In the genomic region with DNA sequence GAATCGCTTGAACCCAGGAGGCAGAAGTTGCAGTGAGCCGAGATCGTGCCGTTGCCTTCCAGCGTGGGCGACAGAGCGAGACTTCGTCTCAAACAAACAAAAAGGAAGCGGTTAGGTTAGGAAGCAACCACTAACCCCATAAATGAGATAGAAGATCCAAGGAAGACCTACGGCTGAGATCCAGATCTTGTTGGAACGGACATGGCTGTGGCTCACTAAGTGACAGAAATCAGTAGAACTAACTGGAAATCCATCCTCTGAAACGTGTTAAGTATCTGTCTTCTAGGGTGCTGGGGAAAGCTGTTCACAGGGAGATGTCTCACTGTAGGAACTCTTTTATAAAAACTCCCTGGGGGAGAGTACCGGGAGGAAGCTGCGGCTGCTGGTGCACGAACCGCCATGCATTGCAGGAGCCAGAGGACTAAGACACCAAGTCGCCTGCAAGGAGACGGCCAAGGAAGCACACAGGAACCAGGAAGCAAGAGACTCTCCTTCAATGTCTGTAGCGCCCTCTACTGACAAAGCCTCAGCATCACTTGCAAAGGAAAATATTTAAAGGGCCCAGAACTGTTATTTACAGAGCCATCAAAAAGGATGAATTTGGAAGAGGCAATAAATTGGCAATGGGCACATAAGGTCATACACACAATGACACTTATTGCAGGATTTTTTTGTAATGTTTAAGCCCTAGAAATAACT, we compare ENCODE assay signal across 1 cellular context.
TF ChIP-seq lines count a peak whose summit lies in the region.

No MANE protein-coding gene starts in this region.

TF ChIP-seq in endothelial cell of umbilical vein, 7 proteins besides CTCF, POLR2A, EP300 and RAD21 (continued from another document):
- no peak for TF ChIP-seq JUN (IDR thresholded peaks at IDR 0.05; ENCODE audit: borderline replicate concordance, insufficient read depth, insufficient read length, low read depth)
